In genomic region chr7:30736291-30736690, GRCh38 we compare ENCODE assay signal across 24 cellular contexts. TPM values are rescaled to one million over a fixed set of nuclear protein-coding genes. Genes with fewer than 3 reads are reported as not detected.
DNase-seq lines count a peak whose midpoint lies in the region; ATAC-seq, FAIRE-seq and TF ChIP-seq lines count a peak whose summit lies in the region.
"Had no signal": no experiment of that assay in that cellular context is flagged by ENCODE, and none has a peak within 500 bp of the region (broad histone marks: within the 10 kb centered on the region; RNA-seq: fewer than 3 reads in every experiment).

No MANE protein-coding gene starts in this region.

- no peak for TF ChIP-seq POLR2A in spleen (IDR thresholded peaks at IDR 0.05)

- no peak overlapping the region for H3K27ac ChIP-seq in kidney (ENCODE audit: low read depth in 2 of 2, low read length in 2 of 2)
- no peak overlapping the region for H3K27ac ChIP-seq in naive thymus-derived CD4-positive, alpha-beta T cell (ENCODE audit: low read depth, low read length)
- H3K27ac ChIP-seq in spleen: no peak overlapping the region
- H3K27ac ChIP-seq: BLaER1 treated with 17β-estradiol and CSF1 and Interleukin-3, amounts not matched to agents 10 nM and 100 nM; GM23248 had no signal

- peaks cover 29 to 70% (median 62%) of the 10 kb centered on the region in 7 donors for H3K4me1 Mint-ChIP-seq in naive thymus-derived CD4-positive, alpha-beta T cell
- H3K4me1 Mint-ChIP-seq: CD14-positive monocyte had no signal

- no peak for ATAC-seq in naive thymus-derived CD4-positive, alpha-beta T cell
- no peak for ATAC-seq in HG02678 (IDR thresholded peaks at IDR 0.05; ENCODE audit: unreplicated experiment)
- ATAC-seq: GM12878 had no signal

- FAIRE-seq in kidney (lab: Jason Lieb, UNC): no peak
- FAIRE-seq: G401.6, GM12878, GM19239, H1 had no signal

- H3K27me3 Mint-ChIP-seq in naive thymus-derived CD4-positive, alpha-beta T cell: no peaks in the 10 kb centered on the region
- H3K27me3 Mint-ChIP-seq: CD4-positive, alpha-beta T cell; CD8-positive, alpha-beta memory T cell had no signal

- TF ChIP-seq CTCF in kidney (IDR thresholded peaks at IDR 0.05; ENCODE audit: borderline replicate concordance, extremely low read depth, insufficient read depth) (no peak), spleen (IDR thresholded peaks at IDR 0.05 in 8 of 11, conservative IDR thresholded peaks at IDR 0.05 in 3 of 11) (no peak)

- intact Hi-C loops in kidney (cut with DNase I): no loop called here
- intact Hi-C loops in naive thymus-derived CD4-positive, alpha-beta T cell (cut with micrococcal nuclease): loop anchor here in 1 of 2 donors (5.0 kb wide), 1 partner anchor 579 kb away; no protein-coding TSS in a partner anchor
- intact Hi-C loops in spleen (cut with DNase I; ENCODE audit: low total_unique reads): loop anchor here (10.0 kb wide), 1 partner anchor 571 kb away; no protein-coding TSS in a partner anchor

- H3K36me3 Mint-ChIP-seq in naive thymus-derived CD4-positive, alpha-beta T cell: peaks cover 0 to 6% (median 0%) of the 10 kb centered on the region in 5 donors
- H3K36me3 Mint-ChIP-seq: CD14-positive monocyte had no signal

- H3K4me1 ChIP-seq in kidney (ENCODE audit: control insufficient read depth in 1 of 2, insufficient read depth in 1 of 2, low read depth in 1 of 2, low read length in 2 of 2) (no peaks in the 10 kb centered on the region), spleen (peaks cover 0 to 16% (median 2%) of the 10 kb centered on the region in 6 donors)
- H3K4me1 ChIP-seq in naive thymus-derived CD4-positive, alpha-beta T cell (ENCODE audit: control insufficient read depth in 2 of 2, insufficient read depth in 2 of 2, low read length in 2 of 2): peaks cover 23 to 45% of the 10 kb centered on the region in 2 donors
- H3K4me1 ChIP-seq: BE2C had no signal

- 81 to 95% (median 87%) methylated on average over 4 of the region's 4 CpGs for WGBS in spleen, 5 donors

- POLR2A ChIA-PET in naive thymus-derived CD4-positive, alpha-beta T cell (lab: Charles Lee): interaction anchor here (0.6 to 2.0 kb wide), 2 partner anchors 9 to 27 kb away, joined by 3 to 19 read pairs; no protein-coding TSS in a partner anchor

- H3K9me3 ChIP-seq in kidney (ENCODE audit: control insufficient read depth in 1 of 2, low read length in 2 of 2) (no peaks in the 10 kb centered on the region), spleen (no peaks in the 10 kb centered on the region)
- no peaks in the 10 kb centered on the region for H3K9me3 ChIP-seq in naive thymus-derived CD4-positive, alpha-beta T cell (ENCODE audit: control insufficient read depth in 2 of 3, low read length in 3 of 3)
- H3K9me3 ChIP-seq: BE2C had no signal

- no peaks in the 10 kb centered on the region for H3K27me3 ChIP-seq in naive thymus-derived CD4-positive, alpha-beta T cell (ENCODE audit: control insufficient read depth in 2 of 2, insufficient read depth in 2 of 2, low read length in 2 of 2)
- peaks cover 0 to 16% (median 0%) of the 10 kb centered on the region in 7 donors for H3K27me3 ChIP-seq in spleen (replicated peaks in 1 of 7)
- H3K27me3 ChIP-seq: BE2C; BLaER1 treated with 17β-estradiol and CSF1 and Interleukin-3, amounts not matched to agents 10 nM and 100 nM had no signal

- H3K4me3 Mint-ChIP-seq in naive thymus-derived CD4-positive, alpha-beta T cell: no peak overlapping the region
- H3K4me3 Mint-ChIP-seq: CD14-positive monocyte; CD4-positive, alpha-beta T cell; CD8-positive, alpha-beta memory T cell had no signal

- H3K9me3 Mint-ChIP-seq in naive thymus-derived CD4-positive, alpha-beta T cell: peaks cover 0 to 3% (median 0%) of the 10 kb centered on the region in 11 donors
- H3K9me3 Mint-ChIP-seq: CD4-positive, alpha-beta T cell; CD8-positive, alpha-beta memory T cell had no signal

- H3K9ac ChIP-seq in kidney (ENCODE audit: low read length in 2 of 2): no peak overlapping the region
- H3K9ac ChIP-seq: BLaER1 treated with 17β-estradiol and CSF1 and Interleukin-3, amounts not matched to agents 10 nM and 100 nM; GM23248 had no signal

- peak overlapping the region in 5 of 9 donors; percentile 17 to 54 (median 41) for H3K27ac Mint-ChIP-seq in naive thymus-derived CD4-positive, alpha-beta T cell
- H3K27ac Mint-ChIP-seq: CD14-positive monocyte had no signal

- DNase-seq in kidney (peak; percentile 26), spleen (peak; percentile 51), COR-L47 (lab: John Stamatoyannopoulos, UW) (no peak), Ammon's horn (ENCODE audit: low spot score) (no peak), GF-D8 (lab: John Stamatoyannopoulos, UW) (no peak)
- DNase-seq in naive thymus-derived CD4-positive, alpha-beta T cell: no peak
- DNase-seq: BE2C; Calu3; CD4-positive, alpha-beta T cell; CD8-positive, alpha-beta memory T cell; DMS53; DND-41; GM23248; H7; HCEC 1CT had no signal

- CTCF ChIA-PET in naive thymus-derived CD4-positive, alpha-beta T cell (lab: Charles Lee): interaction anchor here (1.3 to 8.6 kb wide), 2 partner anchors 8 to 35 kb away, joined by 4 to 158 read pairs; no protein-coding TSS in a partner anchor

- H3K4me3 ChIP-seq in kidney (ENCODE audit: low read length in 2 of 2): no peak overlapping the region
- H3K4me3 ChIP-seq in naive thymus-derived CD4-positive, alpha-beta T cell (ENCODE audit: low read length): no peak overlapping the region
- no peak overlapping the region for H3K4me3 ChIP-seq in spleen
- H3K4me3 ChIP-seq: BLaER1 treated with 17β-estradiol and CSF1 and Interleukin-3, amounts not matched to agents 10 nM and 100 nM; GM12878; GM23248 had no signal

- H3K36me3 ChIP-seq in kidney (ENCODE audit: control insufficient read depth in 1 of 2, insufficient read depth in 2 of 2, low read length in 2 of 2): no peaks in the 10 kb centered on the region
- no peaks in the 10 kb centered on the region for H3K36me3 ChIP-seq in naive thymus-derived CD4-positive, alpha-beta T cell (ENCODE audit: control insufficient read depth in 2 of 3, insufficient read depth in 3 of 3, low read length in 3 of 3)
- no peaks in the 10 kb centered on the region for H3K36me3 ChIP-seq in spleen
- H3K36me3 ChIP-seq: BE2C; BLaER1 treated with 17β-estradiol and CSF1 and Interleukin-3, amounts not matched to agents 10 nM and 100 nM had no signal

RNA-seq across cellular contexts. Expression of gene INMT, which starts 15.6 kb away (rescaled TPM):
- total RNA-seq in kidney (44.8 TPM), spleen (10 to 100 TPM in 6 of 7 donors, 1 to 10 TPM in 1; 8.8 to 40.3 (median 20.0) TPM)
- polyA plus RNA-seq in kidney (ENCODE audit: insufficient read depth, low read depth, low replicate concordance) (34.5 TPM), spleen (10 to 100 TPM in 1 of 3 donors, 1 to 10 TPM in 2; 3.2 to 15.6 (median 7.8) TPM)
- 1 to 10 TPM in 2 of 5 experiments, under 1 TPM in 3; 0.38 to 4.8 (median 0.56) TPM for total RNA-seq in naive thymus-derived CD4-positive, alpha-beta T cell
- polyA plus RNA-seq in naive thymus-derived CD4-positive, alpha-beta T cell: under 1 TPM in 1 of 2 donors, not detected in 1; 0.24 TPM
- total RNA-seq: A172, Calu3, GM23248 had no signal
- polyA plus RNA-seq: CD14-positive monocyte had no signal

RNA-seq across cellular contexts. Expression of gene MINDY4, which starts 34.9 kb away (rescaled TPM):
- total RNA-seq in kidney (15.3 TPM), spleen (1 to 10 TPM; 1.8 to 7.0 (median 3.7) TPM)
- polyA plus RNA-seq in kidney (ENCODE audit: insufficient read depth, low read depth, low replicate concordance) (5.3 TPM), spleen (1 to 10 TPM in 1 of 3 donors, under 1 TPM in 2; 0.63 to 1.2 (median 0.83) TPM)
- 1 to 10 TPM in 2 of 5 experiments, under 1 TPM in 3; 0.82 to 1.5 (median 0.94) TPM for total RNA-seq in naive thymus-derived CD4-positive, alpha-beta T cell
- under 1 TPM; 0.41 to 0.54 TPM for polyA plus RNA-seq in naive thymus-derived CD4-positive, alpha-beta T cell

RNA-seq across cellular contexts. Expression of gene CRHR2, which starts 54.0 kb away (rescaled TPM):
- total RNA-seq in kidney: not detected
- not detected for polyA plus RNA-seq in kidney (ENCODE audit: insufficient read depth, low read depth, low replicate concordance)
- total RNA-seq in naive thymus-derived CD4-positive, alpha-beta T cell: not detected
- polyA plus RNA-seq in naive thymus-derived CD4-positive, alpha-beta T cell: not detected
- total RNA-seq in spleen: not detected
- polyA plus RNA-seq in spleen: not detected
- total RNA-seq: A172; A673; Calu3; CD4-positive, alpha-beta T cell; CD8-positive, alpha-beta memory T cell; GM12878; GM23248; H7 had no signal
- polyA plus RNA-seq: CD14-positive monocyte; CD8-positive, alpha-beta memory T cell; GM12878 had no signal

Comparison
In these comparisons a context has a peak if more than half of its experiments do, and no peak if none do; other contexts are left out.
1. DNase-seq: peak in kidney (single experiment) and spleen (single experiment); none in naive thymus-derived CD4-positive, alpha-beta T cell (0 of 9), COR-L47 (single experiment), Ammon's horn (single experiment) and GF-D8 (single experiment).